In the genomic region with DNA sequence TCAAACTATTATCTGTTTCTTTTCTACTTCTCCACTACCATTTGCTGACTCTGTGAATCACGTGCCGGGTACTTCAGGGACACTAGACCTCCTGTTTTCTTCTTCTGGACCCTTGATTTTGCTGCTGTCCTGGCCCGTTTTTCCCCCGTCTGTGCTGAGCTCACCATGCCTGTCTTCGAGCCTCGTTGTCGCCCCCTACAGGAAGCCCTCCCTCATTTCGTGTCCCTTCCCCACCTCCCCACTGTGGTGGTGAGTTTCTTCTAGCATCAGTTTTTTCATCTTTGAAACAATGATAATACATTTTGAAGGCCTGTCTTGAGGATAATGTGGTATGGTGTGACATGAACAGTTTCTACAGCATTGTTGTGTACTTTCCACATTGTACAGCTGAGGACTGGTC, we compare ENCODE assay signal across 1 cellular context.
TF ChIP-seq lines count a peak whose summit lies in the region.

No MANE protein-coding gene starts in this region.

TF ChIP-seq in A549, 52 proteins besides CTCF, POLR2A, EP300 and RAD21 (continued from another document):
- TF ChIP-seq CHD2 (IDR thresholded peaks at IDR 0.05; ENCODE audit: low read length, partially characterized antibody) (no peak), TP53 (CRISPR knock-in tag; IDR thresholded peaks at IDR 0.05) (no peak), FOSL2 (IDR thresholded peaks at IDR 0.05) (no peak), FOSL2 (CRISPR knock-in tag; IDR thresholded peaks at IDR 0.05) (no peak), CEBPB (IDR thresholded peaks at IDR 0.05) (no peak), HOXA7 (CRISPR knock-in tag; IDR thresholded peaks at IDR 0.05) (no peak), ZSCAN20 (CRISPR knock-in tag; IDR thresholded peaks at IDR 0.05) (no peak), USF2 (IDR thresholded peaks at IDR 0.05) (no peak), ZNF302 (CRISPR knock-in tag; IDR thresholded peaks at IDR 0.05) (no peak), CBX2 (IDR thresholded peaks at IDR 0.05; ENCODE audit: borderline replicate concordance, low read depth) (no peak), ESRRA (IDR thresholded peaks at IDR 0.05; ENCODE audit: borderline replicate concordance, low read length) (no peak), ZC3H11A (IDR thresholded peaks at IDR 0.05) (no peak), NPAS2 (CRISPR knock-in tag; IDR thresholded peaks at IDR 0.05; ENCODE audit: borderline replicate concordance) (no peak), FOSB (CRISPR knock-in tag; IDR thresholded peaks at IDR 0.05) (no peak), TFCP2L1 (CRISPR knock-in tag; IDR thresholded peaks at IDR 0.05) (no peak)
- TF ChIP-seq, protein P1, sequence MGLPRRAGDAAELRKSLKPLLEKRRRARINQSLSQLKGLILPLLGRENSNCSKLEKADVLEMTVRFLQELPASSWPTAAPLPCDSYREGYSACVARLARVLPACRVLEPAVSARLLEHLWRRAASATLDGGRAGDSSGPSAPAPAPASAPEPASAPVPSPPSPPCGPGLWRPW (IDR thresholded peaks at IDR 0.05), result no peak
- TF ChIP-seq, protein P2, sequence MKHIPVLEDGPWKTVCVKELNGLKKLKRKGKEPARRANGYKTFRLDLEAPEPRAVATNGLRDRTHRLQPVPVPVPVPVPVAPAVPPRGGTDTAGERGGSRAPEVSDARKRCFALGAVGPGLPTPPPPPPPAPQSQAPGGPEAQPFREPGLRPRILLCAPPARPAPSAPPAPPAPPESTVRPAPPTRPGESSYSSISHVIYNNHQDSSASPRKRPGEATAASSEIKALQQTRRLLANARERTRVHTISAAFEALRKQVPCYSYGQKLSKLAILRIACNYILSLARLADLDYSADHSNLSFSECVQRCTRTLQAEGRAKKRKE (CRISPR knock-in tag; IDR thresholded peaks at IDR 0.05; ENCODE audit: low read depth), result no peak
TF ChIP-seq in A549: peak in this region for 0.
